7 cellular contexts compared by ENCODE assay signal in the genomic region with DNA sequence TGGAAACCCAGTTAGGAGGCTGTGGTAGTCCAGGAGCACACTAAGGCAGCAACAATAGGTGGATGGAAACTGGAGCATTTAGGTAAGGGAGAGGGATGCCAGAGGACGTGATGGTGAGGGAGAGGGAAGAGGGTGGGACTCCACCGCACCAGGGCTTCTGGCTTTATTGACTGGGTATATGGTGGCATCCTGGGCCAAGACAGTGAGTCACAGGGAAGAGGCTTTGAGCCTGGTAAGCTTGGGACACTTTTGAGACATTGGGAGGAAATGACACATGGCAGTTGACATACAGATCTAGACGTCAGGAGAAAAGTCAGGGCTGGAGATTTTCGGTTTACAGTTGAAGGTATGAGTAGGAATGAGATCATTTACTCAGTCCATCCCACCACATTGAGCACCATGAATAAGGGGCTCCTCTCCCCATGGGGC. TPM values are rescaled to one million over a fixed set of nuclear protein-coding genes. Genes with fewer than 3 reads are reported as not detected.
A peak's percentile ranks its signal among the peaks of the same experiment; 100 is the strongest.
DNase-seq lines count a peak whose midpoint lies in the region; ATAC-seq and TF ChIP-seq lines count a peak whose summit lies in the region.

No MANE protein-coding gene starts in this region.

- CTCF ChIA-PET in HCT116 (lab: Charles Lee): interaction anchor here (2.4 kb wide), 1 partner anchor 18 kb away, joined by 11 read pairs; no protein-coding TSS in a partner anchor
- CTCF ChIA-PET in SK-N-SH (lab: Yijun Ruan, JAX): interaction anchor here (1.1 to 1.8 kb wide), 2 partner anchors 72 to 141 kb away, joined by 4 read pairs; no protein-coding TSS in a partner anchor

- H3K27me3 Mint-ChIP-seq in effector memory CD8-positive, alpha-beta T cell: peaks cover 6 to 8% of the 10 kb centered on the region in 2 donors

- intact Hi-C loops in HCT116 (cut with micrococcal nuclease): loop anchor here (1.0 to 10.0 kb wide), 2 partner anchors 103 to 210 kb away; no protein-coding TSS in a partner anchor

- POLR2A ChIA-PET in HCT116 (lab: Charles Lee): interaction anchor here (0.8 to 3.4 kb wide), 16 partner anchors 9 to 214 kb away, joined by 3 to 45 read pairs (median 5); a partner anchor contains a TSS
- POLR2A ChIA-PET in SK-N-SH (lab: Yijun Ruan, JAX): no interaction called here

- H4K20me1 ChIP-seq in HCT116 (ENCODE audit: insufficient read depth) (no peaks in the 10 kb centered on the region), SK-N-SH (ENCODE audit: insufficient read depth) (no peaks in the 10 kb centered on the region)

- peaks cover 7% of the 10 kb centered on the region for H3K36me3 Mint-ChIP-seq in effector memory CD8-positive, alpha-beta T cell (ENCODE audit: insufficient read depth)
- H3K36me3 Mint-ChIP-seq in stimulated activated effector memory CD8-positive, alpha-beta T cell treated with anti-CD3 and anti-CD28 coated beads, Interleukin-12 subunit alpha, Interleukin-12 subunit beta, amount 100 ng/mL, for 72 hours: peaks cover 5% of the 10 kb centered on the region

- peak overlapping the region; percentile 80 for H3K4me2 ChIP-seq in HCT116 (ENCODE audit: low read length)
- H3K4me2 ChIP-seq in SK-N-SH: peak overlapping the region; percentile 80

- H3K79me2 ChIP-seq in HCT116 (ENCODE audit: insufficient read depth, low read length) (0 out of 2 replicates have a peak, but pooled peaks cover 5% of the 10 kb centered on the region), SK-N-SH (ENCODE audit: insufficient read depth) (peaks cover 81% of the 10 kb centered on the region)

- H3K36me3 ChIP-seq in HCT116 (ENCODE audit: control insufficient read depth in 1 of 2, insufficient read depth in 2 of 2, low read length in 2 of 2) (0 out of 4 replicates have a peak, but pooled peaks cover 0 to 5% of the 10 kb centered on the region in 2 experiments), SK-N-SH (replicated peaks in 1 of 2; ENCODE audit: control insufficient read depth in 1 of 2, insufficient read depth in 2 of 2, low read length in 1 of 2) (peaks cover 36 to 47% of the 10 kb centered on the region in 2 experiments)

- H3F3A ChIP-seq in SK-N-SH (replicated peaks; ENCODE audit: insufficient read depth): peaks cover 77% of the 10 kb centered on the region

- ATAC-seq in HCT116 (peak; percentile 82), HG02798 (IDR thresholded peaks at IDR 0.05; ENCODE audit: poor library complexity, unreplicated experiment) (no peak)
- no peak for ATAC-seq in effector memory CD8-positive, alpha-beta T cell (replicated peaks)
- ATAC-seq in stimulated activated effector memory CD8-positive, alpha-beta T cell treated with anti-CD3 and anti-CD28 coated beads, Interleukin-12 subunit alpha, Interleukin-12 subunit beta, amount 100 ng/mL, for 72 hours: peak; percentile 84

- H3K27ac Mint-ChIP-seq in effector memory CD8-positive, alpha-beta T cell: peak overlapping the region; percentile 24 to 78
- peak overlapping the region; percentile 91 for H3K27ac Mint-ChIP-seq in stimulated activated effector memory CD8-positive, alpha-beta T cell treated with anti-CD3 and anti-CD28 coated beads, Interleukin-12 subunit alpha, Interleukin-12 subunit beta, amount 100 ng/mL, for 72 hours

- 3% methylated on average over 4 of the region's 4 CpGs for WGBS in SK-N-SH (ENCODE audit: low lambda C conversion rate)

- peaks cover 50 to 99% of the 10 kb centered on the region in 2 experiments for H3K4me1 ChIP-seq in HCT116 (ENCODE audit: control insufficient read depth in 1 of 2, insufficient read depth in 2 of 2, low read length in 2 of 2)
- peaks cover 8 to 86% of the 10 kb centered on the region in 2 experiments for H3K4me1 ChIP-seq in SK-N-SH (ENCODE audit: control insufficient read depth in 1 of 2, insufficient read depth in 2 of 2, low read depth in 1 of 2, low read length in 1 of 2)

- RAD21 ChIA-PET in HCT116 (lab: Charles Lee; ENCODE audit: low non-redundant PET in 1 of 2, low total read pairs in 2 of 2, uncharacterized antibody in 2 of 2, unreplicated experiment in 2 of 2): interaction anchor here (1.0 to 1.5 kb wide), 2 partner anchors 15 to 18 kb away, joined by 3 to 4 read pairs; a partner anchor contains a TSS

- DNase-seq in HCT116 (ENCODE audit: low read depth, low spot score): peak; percentile 97
- no peak for DNase-seq in SK-N-SH
- no peak for DNase-seq in effector memory CD8-positive, alpha-beta T cell
- DNase-seq in stimulated activated effector memory CD8-positive, alpha-beta T cell treated with anti-CD3 and anti-CD28 coated beads, Interleukin-12 subunit alpha, Interleukin-12 subunit beta, amount 100 ng/mL, for 72 hours (ENCODE audit: low spot score in 2 of 2): peak in 1 of 2 donors; percentile 54
- no peak for DNase-seq in NCI-H69 (lab: John Stamatoyannopoulos, UW)
- no peak for DNase-seq in NCI-H2227 (lab: John Stamatoyannopoulos, UW; ENCODE audit: unreplicated experiment)

- H3K9ac ChIP-seq in HCT116 (ENCODE audit: low read length): peak overlapping the region; percentile 65
- H3K9ac ChIP-seq in SK-N-SH: peak overlapping the region; percentile 92

- H3K27ac ChIP-seq in HCT116 (ENCODE audit: low read depth, low read length) (peak overlapping the region; percentile 80), SK-N-SH (ENCODE audit: low read depth in 2 of 2, low read length in 1 of 2) (peak overlapping the region; percentile 88 to 100)

- H3K27me3 ChIP-seq in HCT116 (ENCODE audit: insufficient read depth, low read length): no peaks in the 10 kb centered on the region
- no peaks in the 10 kb centered on the region for H3K27me3 ChIP-seq in SK-N-SH (ENCODE audit: insufficient read depth)

- H3K9me3 ChIP-seq in HCT116 (ENCODE audit: control insufficient read depth in 1 of 2, insufficient read depth in 1 of 2, low read depth in 1 of 2, low read length in 2 of 2) (no peaks in the 10 kb centered on the region), SK-N-SH (no peaks in the 10 kb centered on the region)

- TF ChIP-seq CTCF in HCT116 (IDR thresholded peaks at IDR 0.05 in 2 of 3, conservative IDR thresholded peaks at IDR 0.05 in 1 of 3; ENCODE audit: borderline replicate concordance in 1 of 3, insufficient read depth in 1 of 3, low read depth in 2 of 3, low read length in 2 of 3): no peak
- TF ChIP-seq CTCF in SK-N-SH (IDR thresholded peaks at IDR 0.05): no peak

- TSS peak; percentile 76 for BruUV-seq in HCT116 (replicated peaks; lab: Mats Ljungman, UMichigan)

- no peak overlapping the region for H2AFZ ChIP-seq in HCT116 (ENCODE audit: low read depth, low read length, poor library complexity, severe bottlenecking)
- no peak overlapping the region for H2AFZ ChIP-seq in SK-N-SH (ENCODE audit: low read depth)

- TF ChIP-seq EP300 in SK-N-SH (IDR thresholded peaks at IDR 0.05; ENCODE audit: borderline replicate concordance in 1 of 2, low read depth in 1 of 2, low read length in 1 of 2): peak in 1 of 2 experiments; percentile 98; a peak in 2 of 4 replicates

- peak overlapping the region; percentile 15 to 46 for H3K4me3 ChIP-seq in HCT116 (replicated peaks in 1 of 2; ENCODE audit: low read depth in 1 of 2, low read length in 2 of 2)
- peak overlapping the region in 1 of 2 experiments; percentile 42; a peak in 3 of 4 replicates for H3K4me3 ChIP-seq in SK-N-SH (ENCODE audit: low read depth in 2 of 2, low read length in 1 of 2)

- peak overlapping the region; percentile 13 to 54 for H3K4me3 Mint-ChIP-seq in effector memory CD8-positive, alpha-beta T cell
- peak overlapping the region; percentile 40 for H3K4me3 Mint-ChIP-seq in stimulated activated effector memory CD8-positive, alpha-beta T cell treated with anti-CD3 and anti-CD28 coated beads, Interleukin-12 subunit alpha, Interleukin-12 subunit beta, amount 100 ng/mL, for 72 hours

- H3K4me1 Mint-ChIP-seq in effector memory CD8-positive, alpha-beta T cell (ENCODE audit: low read depth in 2 of 2): peaks cover 42 to 45% of the 10 kb centered on the region in 2 donors
- H3K4me1 Mint-ChIP-seq in stimulated activated effector memory CD8-positive, alpha-beta T cell treated with anti-CD3 and anti-CD28 coated beads, Interleukin-12 subunit alpha, Interleukin-12 subunit beta, amount 100 ng/mL, for 72 hours: peaks cover 63% of the 10 kb centered on the region

- TF ChIP-seq RAD21 in HCT116 (IDR thresholded peaks at IDR 0.05; ENCODE audit: low read depth): no peak
- no peak for TF ChIP-seq RAD21 in SK-N-SH (IDR thresholded peaks at IDR 0.05; ENCODE audit: low read length)

- no peak for TF ChIP-seq POLR2A in HCT116 (IDR thresholded peaks at IDR 0.05; ENCODE audit: borderline replicate concordance, extremely low read depth, insufficient read depth, insufficient read length)

- H3K9me2 ChIP-seq in HCT116 (ENCODE audit: insufficient read depth) (no peaks in the 10 kb centered on the region), SK-N-SH (no peaks in the 10 kb centered on the region)

- no peaks in the 10 kb centered on the region for H3K9me3 Mint-ChIP-seq in effector memory CD8-positive, alpha-beta T cell
- H3K9me3 Mint-ChIP-seq in stimulated activated effector memory CD8-positive, alpha-beta T cell treated with anti-CD3 and anti-CD28 coated beads, Interleukin-12 subunit alpha, Interleukin-12 subunit beta, amount 100 ng/mL, for 72 hours: no peaks in the 10 kb centered on the region

TF ChIP-seq in HCT116, 20 proteins besides CTCF, POLR2A, EP300 and RAD21 (continues in another document):
- TF ChIP-seq EZH2 (IDR thresholded peaks at IDR 0.05) (no peak), CBX3 (IDR thresholded peaks at IDR 0.05; ENCODE audit: low read depth) (no peak), TCF7L2 (IDR thresholded peaks at IDR 0.05; ENCODE audit: borderline replicate concordance, extremely low read depth, insufficient read depth, insufficient read length) (peak; percentile 90), SP1 (IDR thresholded peaks at IDR 0.05; ENCODE audit: low read depth) (no peak), JUND (IDR thresholded peaks at IDR 0.05) (no peak), ZNF274 (IDR thresholded peaks at IDR 0.05; ENCODE audit: low read depth, low read length) (no peak)

TF ChIP-seq in SK-N-SH, 30 proteins besides CTCF, POLR2A, EP300 and RAD21 (continues in another document):
- no peak for TF ChIP-seq GATA2 (CRISPR knock-in tag; IDR thresholded peaks at IDR 0.05)

RNA-seq across cellular contexts. Expression of a gene that starts 14.9 kb away (rescaled TPM):
- total RNA-seq in HCT116 (2021; ENCODE audit: unreplicated experiment): 68.2 TPM
- polyA plus RNA-seq in HCT116 (2012): 86.0 and 100 TPM in 2 replicates
- polyA plus RNA-seq in SK-N-SH (2012; rRNA removed): 443 and 528 TPM in 2 replicates
- polyA plus RNA-seq in SK-N-SH (2012; cell fraction: cytosol; rRNA removed): 569 and 615 TPM in 2 replicates
- polyA plus RNA-seq in SK-N-SH (2012; cell fraction: nucleus; rRNA removed): 256 and 330 TPM in 2 replicates

Comparison
In these comparisons a context has a peak if more than half of its experiments do, and no peak if none do; other contexts are left out.
1. ATAC-seq: peak in HCT116 (single experiment) and stimulated activated effector memory CD8-positive, alpha-beta T cell treated with anti-CD3 and anti-CD28 coated beads, Interleukin-12 subunit alpha, Interleukin-12 subunit beta, amount 100 ng/mL, for 72 hours (single experiment); none in effector memory CD8-positive, alpha-beta T cell (single experiment) and HG02798 (single experiment).